In the genomic region with DNA sequence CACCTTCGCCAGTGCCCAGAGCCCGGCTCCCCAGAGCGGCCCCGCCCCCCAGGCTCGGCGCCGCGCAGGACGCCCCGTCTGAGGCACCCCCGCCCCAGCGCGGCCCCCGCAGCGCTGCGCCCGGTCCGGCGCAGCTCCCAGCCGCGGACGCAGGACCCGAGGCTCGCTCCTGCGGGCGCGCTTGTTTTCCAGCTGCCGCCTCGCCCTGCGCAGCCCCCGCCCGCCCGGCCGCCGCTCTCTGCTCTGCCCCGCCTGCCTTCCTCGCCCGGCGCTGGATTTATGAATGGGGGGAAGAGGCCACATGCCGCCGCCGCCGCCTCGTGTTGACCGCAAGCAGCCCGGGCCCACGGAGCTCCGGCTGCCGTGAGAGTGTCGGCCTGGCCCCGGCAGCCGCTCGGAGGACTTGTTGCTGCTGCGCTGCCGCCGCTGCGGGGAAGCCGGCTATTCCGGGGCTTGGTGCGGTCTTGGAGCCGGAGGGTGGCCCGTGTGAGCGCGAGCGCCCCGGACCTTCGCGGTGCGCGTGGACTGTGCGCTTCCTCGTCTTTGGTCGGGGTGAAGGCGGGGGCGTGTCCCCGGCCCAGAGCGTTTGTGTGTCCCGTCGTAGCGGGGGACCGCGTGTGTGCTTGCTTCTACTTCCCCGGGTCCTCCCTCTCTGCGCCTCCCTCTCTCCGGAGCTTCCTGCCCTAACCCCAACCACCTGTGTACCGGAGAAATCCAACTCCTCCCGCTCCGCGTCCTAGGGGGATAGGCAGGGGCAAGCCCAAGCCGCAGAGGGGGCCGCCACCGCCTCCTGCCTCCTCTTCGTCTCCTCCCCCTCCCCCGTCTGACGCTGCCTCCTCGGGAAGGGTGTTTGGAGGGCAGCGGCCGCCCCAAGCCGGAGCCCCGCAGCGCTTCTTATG, we compare ENCODE assay signal across 9 cellular contexts. TPM values are rescaled to one million over a fixed set of nuclear protein-coding genes. Genes with fewer than 3 reads are reported as not detected.
DNase-seq lines count a peak whose midpoint lies in the region; ATAC-seq and TF ChIP-seq lines count a peak whose summit lies in the region.
"Had no signal": no experiment of that assay in that cellular context is flagged by ENCODE, and none has a peak within 500 bp of the region (broad histone marks: within the 10 kb centered on the region; RNA-seq: fewer than 3 reads in every experiment).

No MANE protein-coding gene starts in this region.

- TF ChIP-seq CTCF in tibial artery (IDR thresholded peaks at IDR 0.05): no peak

- H3K27ac Mint-ChIP-seq in natural killer cell treated with Interleukin-12 subunit alpha and Interleukin-12 subunit beta and Interleukin-15 and Interleukin-18, amount 100 ng/mL, for 72 hours: peak overlapping the region in 1 of 2 donors; percentile 31

- ATAC-seq in HG03045 (IDR thresholded peaks at IDR 0.05; ENCODE audit: unreplicated experiment): peak; percentile 15
- peak; percentile 32 for ATAC-seq in esophagus mucosa
- peak; percentile 43 to 54 for ATAC-seq in natural killer cell treated with Interleukin-12 subunit alpha and Interleukin-12 subunit beta and Interleukin-15 and Interleukin-18, amount 100 ng/mL, for 72 hours

- no peaks in the 10 kb centered on the region for H3K9me3 Mint-ChIP-seq in natural killer cell treated with Interleukin-12 subunit alpha and Interleukin-12 subunit beta and Interleukin-15 and Interleukin-18, amount 100 ng/mL, for 72 hours

- H3K27me3 Mint-ChIP-seq in natural killer cell treated with Interleukin-12 subunit alpha and Interleukin-12 subunit beta and Interleukin-15 and Interleukin-18, amount 100 ng/mL, for 72 hours: peaks cover 6 to 13% of the 10 kb centered on the region in 2 donors

- peaks cover 0 to 62% (median 46%) of the 10 kb centered on the region in 4 donors for H3K4me1 ChIP-seq in tibial artery

- H3K4me3 Mint-ChIP-seq in natural killer cell treated with Interleukin-12 subunit alpha and Interleukin-12 subunit beta and Interleukin-15 and Interleukin-18, amount 100 ng/mL, for 72 hours: peak overlapping the region; percentile 82

- no peaks in the 10 kb centered on the region for H3K36me3 Mint-ChIP-seq in natural killer cell treated with Interleukin-12 subunit alpha and Interleukin-12 subunit beta and Interleukin-15 and Interleukin-18, amount 100 ng/mL, for 72 hours

- DNase-seq in NCI-H1436 (lab: John Stamatoyannopoulos, UW) (peak; percentile 31), NCI-H1436 treated with DMSO at 0.1 percent for 48 hours (lab: John Stamatoyannopoulos, UW) (no peak), NOMO-1 treated with dmso at 0.1 percent for 144 hours (lab: John Stamatoyannopoulos, UW; ENCODE audit: unreplicated experiment) (peak; percentile 42), activated T-cell treated with anti-CD3 and anti-CD28 coated beads for 4 hours (peak; percentile 39), tibial artery (peak; percentile 47 to 76)
- DNase-seq in natural killer cell treated with Interleukin-12 subunit alpha and Interleukin-12 subunit beta and Interleukin-15 and Interleukin-18, amount 100 ng/mL, for 72 hours (ENCODE audit: low spot score): peak; percentile 69

- peak overlapping the region; percentile 72 to 87 for H3K4me3 ChIP-seq in tibial artery

- no peaks in the 10 kb centered on the region for H3K27me3 ChIP-seq in tibial artery

- H3K27ac ChIP-seq in tibial artery: peak overlapping the region; percentile 90 to 91
- H3K27ac ChIP-seq: C4-2B had no signal

- intact Hi-C loops in tibial artery (cut with DNase I; ENCODE audit: low total_unique reads): no loop called here

- peaks cover 9 to 21% of the 10 kb centered on the region in 2 donors for H3K4me1 Mint-ChIP-seq in natural killer cell treated with Interleukin-12 subunit alpha and Interleukin-12 subunit beta and Interleukin-15 and Interleukin-18, amount 100 ng/mL, for 72 hours (ENCODE audit: low read depth in 2 of 2)

- H3K9me3 ChIP-seq in tibial artery: no peaks in the 10 kb centered on the region

- no peaks in the 10 kb centered on the region for H3K36me3 ChIP-seq in tibial artery

RNA-seq across cellular contexts. Expression of gene KCNC4, which starts 0.7 kb away (rescaled TPM):
- 5.8 TPM for total RNA-seq in esophagus mucosa
- 1 to 10 TPM in 1 of 2 donors, under 1 TPM in 1; 0.88 to 2.1 TPM for total RNA-seq in natural killer cell treated with Interleukin-12 subunit alpha and Interleukin-12 subunit beta and Interleukin-15 and Interleukin-18, amount 100 ng/mL, for 72 hours
